1 cellular context compared by ENCODE assay signal in genomic region chr10:132444877-132445351, GRCh38.
TF ChIP-seq lines count a peak whose summit lies in the region.

No MANE protein-coding gene starts in this region.

TF ChIP-seq in HEK293, 187 proteins besides CTCF, POLR2A, EP300 and RAD21 (continued from another document):
- TF ChIP-seq ZNF670 (tag by site-specific recombination; IDR thresholded peaks at IDR 0.05; ENCODE audit: low read depth) = no peak
- TF ChIP-seq ZNF561 (tag by site-specific recombination; IDR thresholded peaks at IDR 0.05; ENCODE audit: borderline replicate concordance) = no peak
- TF ChIP-seq BCL11B (tag by site-specific recombination; IDR thresholded peaks at IDR 0.05; ENCODE audit: low read depth) = no peak
- TF ChIP-seq PATZ1 (tag by site-specific recombination; IDR thresholded peaks at IDR 0.05) = peak; percentile 26; the same call in 1 of the 2 replicates
- TF ChIP-seq ZNF121 (tag by site-specific recombination; IDR thresholded peaks at IDR 0.05) = no peak
- TF ChIP-seq ZIC2 (tag by site-specific recombination; IDR thresholded peaks at IDR 0.05) = peak; percentile 97
- peak; percentile 67 for TF ChIP-seq ZNF398 (tag by site-specific recombination; IDR thresholded peaks at IDR 0.05)
- no peak for TF ChIP-seq ZEB2 (tag by site-specific recombination; IDR thresholded peaks at IDR 0.05)
- TF ChIP-seq ZNF621 (tag by site-specific recombination; IDR thresholded peaks at IDR 0.05) = no peak
- no peak for TF ChIP-seq ZNF24 (tag by site-specific recombination; IDR thresholded peaks at IDR 0.05)
- no peak for TF ChIP-seq ELK4 (IDR thresholded peaks at IDR 0.05; ENCODE audit: borderline replicate concordance, low read depth, low read length)
- no peak for TF ChIP-seq PRDM4 (tag by site-specific recombination; IDR thresholded peaks at IDR 0.05)
- no peak for TF ChIP-seq ZNF175 (tag by site-specific recombination; IDR thresholded peaks at IDR 0.05)
- TF ChIP-seq ZNF248 (tag by site-specific recombination; IDR thresholded peaks at IDR 0.05) = no peak
